Comparison of ENCODE assay signal across 27 cellular contexts in the genomic region with DNA sequence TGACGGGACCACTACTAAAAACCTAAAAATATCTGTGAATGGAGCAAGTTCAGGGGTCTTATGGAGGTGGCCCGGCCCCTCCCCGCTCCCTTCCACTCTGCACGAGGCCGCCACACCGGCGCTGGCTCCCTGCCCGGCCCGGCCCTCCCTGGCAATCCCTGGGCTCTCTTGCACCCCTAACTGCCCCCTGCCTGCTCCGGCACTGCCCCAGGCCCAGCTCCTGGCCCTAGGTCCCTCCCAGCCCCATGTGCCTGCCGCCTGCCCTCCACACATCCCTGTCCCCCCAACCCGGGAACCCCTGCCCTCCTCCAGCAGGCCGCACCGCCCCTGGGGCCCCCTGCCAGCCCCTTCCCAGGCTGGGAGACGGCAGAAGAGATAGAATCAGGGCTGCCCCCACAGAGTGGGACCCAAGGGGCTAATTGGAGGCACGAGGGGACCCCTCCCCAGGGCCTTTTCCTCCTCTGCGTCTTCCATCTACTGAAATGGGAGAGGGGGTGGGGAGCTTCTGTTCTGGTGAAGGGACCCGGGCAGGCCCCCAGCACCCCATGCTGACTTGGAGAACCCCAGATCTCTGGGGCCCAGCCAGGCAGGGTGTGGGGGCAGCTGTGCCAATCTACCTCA. TPM values are rescaled to one million over a fixed set of nuclear protein-coding genes. Genes with fewer than 3 reads are reported as not detected.
A peak's percentile ranks its signal among the peaks of the same experiment; 100 is the strongest.
DNase-seq lines count a peak whose midpoint lies in the region; ATAC-seq and TF ChIP-seq lines count a peak whose summit lies in the region.
"Had no signal": no experiment of that assay in that cellular context is flagged by ENCODE, and none has a peak within 500 bp of the region (broad histone marks: within the 10 kb centered on the region; RNA-seq: fewer than 3 reads in every experiment).

No MANE protein-coding gene starts in this region.

- no peak overlapping the region for H3K4me3 ChIP-seq in right atrium auricular region
- no peak overlapping the region for H3K4me3 ChIP-seq in dorsolateral prefrontal cortex
- H3K4me3 ChIP-seq in stomach: no peak overlapping the region
- H3K4me3 ChIP-seq in brain microvascular endothelial cell (ENCODE audit: low read depth, low read length): no peak overlapping the region
- H3K4me3 ChIP-seq: lower lobe of right lung, PC-9, SJSA1, spleen had no signal

- H3K27ac ChIP-seq in right atrium auricular region (no peak overlapping the region), dorsolateral prefrontal cortex (peak overlapping the region in 30 of 59 donors; percentile 5 to 69 (median 40)), stomach (peak overlapping the region in 3 of 5 donors; percentile 33 to 84 (median 47)), brain microvascular endothelial cell (no peak overlapping the region)
- H3K27ac ChIP-seq: lower lobe of right lung, PC-9, SJSA1, VCaP had no signal

- ATAC-seq in Right ventricle myocardium inferior: no peak
- ATAC-seq: lower lobe of right lung had no signal

- TF ChIP-seq CTCF in right atrium auricular region (IDR thresholded peaks at IDR 0.05) (no peak), dorsolateral prefrontal cortex (IDR thresholded peaks at IDR 0.05 in 54 of 56, conservative IDR thresholded peaks at IDR 0.05 in 2 of 56; ENCODE audit: low read depth in 1 of 56, partially characterized antibody in 56 of 56) (no peak), stomach (IDR thresholded peaks at IDR 0.05) (no peak), brain microvascular endothelial cell (IDR thresholded peaks at IDR 0.05; ENCODE audit: low read depth, low read length, missing control alignments) (no peak)

- TF ChIP-seq POLR2A in stomach (IDR thresholded peaks at IDR 0.05): no peak

- DNase-seq in Right ventricle myocardium inferior (ENCODE audit: missing footprints): peak; percentile 39
- DNase-seq in right atrium auricular region (ENCODE audit: low spot score): no peak
- DNase-seq in dorsolateral prefrontal cortex: no peak
- DNase-seq in stomach: no peak
- DNase-seq in brain microvascular endothelial cell: no peak
- no peak for DNase-seq in RKO (ENCODE audit: low spot score)
- DNase-seq: 8988T; activated CD4-positive, alpha-beta T cell treated with anti-CD3 and anti-CD28 coated beads, Interleukin-2, amount 50 U/mL, for 4 hours; activated CD8-positive, alpha-beta memory T cell treated with anti-CD3 and anti-CD28 coated beads, Interleukin-2, amount 50 U/mL, for 48 hours; activated effector memory CD4-positive, alpha-beta T cell treated with anti-CD3 and anti-CD28 coated beads, Interleukin-2, amount 50 U/mL, for 16 hours; C1 segment of cervical spinal cord; hypothalamus; lower lobe of right lung; NCI-H1092 treated with DMSO at 0.1 percent for 48 hours; NCI-H2029 treated with DMSO at 0.1 percent for 48 hours; occipital lobe; retina; spleen; stimulated activated CD4-positive, alpha-beta T cell treated with anti-CD3 and anti-CD28 coated beads, Interleukin-4, amount 100 ng/mL, for 4 hours; T-helper 2 cell had no signal

- H3K27me3 ChIP-seq in right atrium auricular region: no peaks in the 10 kb centered on the region
- no peaks in the 10 kb centered on the region for H3K27me3 ChIP-seq in dorsolateral prefrontal cortex
- no peaks in the 10 kb centered on the region for H3K27me3 ChIP-seq in stomach
- no peaks in the 10 kb centered on the region for H3K27me3 ChIP-seq in brain microvascular endothelial cell (replicated peaks)
- H3K27me3 ChIP-seq: SJSA1, spleen had no signal

- in situ Hi-C loops in brain microvascular endothelial cell (cut with HindIII; ENCODE audit: low pct_ligation_motif_present, low sequenced_read_pairs): no loop called here

- H3K36me3 ChIP-seq in right atrium auricular region (peaks cover 7% of the 10 kb centered on the region), stomach (peaks cover 45 to 73% (median 50%) of the 10 kb centered on the region in 4 donors), brain microvascular endothelial cell (replicated peaks) (no peaks in the 10 kb centered on the region)

- TF ChIP-seq EP300 in stomach (IDR thresholded peaks at IDR 0.05): no peak

- peaks cover 0 to 11% of the 10 kb centered on the region in 2 donors for H3K4me1 ChIP-seq in right atrium auricular region
- peaks cover 37 to 76% (median 52%) of the 10 kb centered on the region in 4 donors for H3K4me1 ChIP-seq in stomach
- H3K4me1 ChIP-seq: lower lobe of right lung had no signal

- H3K9me3 ChIP-seq in right atrium auricular region (no peaks in the 10 kb centered on the region), stomach (no peaks in the 10 kb centered on the region)
- H3K9me3 ChIP-seq: lower lobe of right lung, SJSA1, spleen had no signal

- 78 to 93% (median 83%) methylated on average over 16 to 18 of the region's 18 CpGs for WGBS in stomach, 5 donors

- intact Hi-C loops in Right ventricle myocardium inferior (cut with DNase I) (no loop called here), dorsolateral prefrontal cortex (cut with DNase I) (loop anchor here in 1 of 2 donors (10.0 kb wide), 1 partner anchor 274 kb away; a partner anchor contains a TSS), stomach (cut with DNase I; ENCODE audit: low total_unique reads) (loop anchor here (5.0 kb wide), 1 partner anchor 102 kb away; no protein-coding TSS in a partner anchor)

RNA-seq across cellular contexts. Expression of a gene that starts 9.3 kb away (rescaled TPM):
- total RNA-seq in Right ventricle myocardium inferior (not detected), right atrium auricular region (not detected), dorsolateral prefrontal cortex (1 to 10 TPM in 25 of 120 experiments, under 1 TPM in 39, not detected in 56; 0.13 to 3.3 (median 0.86) TPM), stomach (not detected)
- polyA plus RNA-seq in stomach: 1 to 10 TPM in 2 of 3 donors, under 1 TPM in 1; 0.88 to 9.8 (median 3.2) TPM
- total RNA-seq: frontal cortex, lower lobe of right lung, occipital lobe, PC-9, SJSA1, urinary bladder had no signal

RNA-seq across cellular contexts. Expression of a gene that starts 19.2 kb away (rescaled TPM):
- total RNA-seq in Right ventricle myocardium inferior: 14.7 TPM
- total RNA-seq in right atrium auricular region: 10 to 100 TPM; 13.7 to 23.9 TPM
- total RNA-seq in dorsolateral prefrontal cortex: 100 to 1,000 TPM in 72 of 120 experiments, 10 to 100 TPM in 48; 54.8 to 180 (median 104) TPM
- total RNA-seq in stomach: 100 to 1,000 TPM in 2 of 5 donors, 10 to 100 TPM in 3; 36.2 to 191 (median 67.0) TPM
- polyA plus RNA-seq in stomach: 100 to 1,000 TPM in 2 of 3 donors, 10 to 100 TPM in 1; 64.5 to 169 (median 101) TPM

RNA-seq across cellular contexts. Expression of a gene that starts 27.6 kb away (rescaled TPM):
- total RNA-seq in Right ventricle myocardium inferior (not detected), right atrium auricular region (not detected), dorsolateral prefrontal cortex (not detected), stomach (under 1 TPM in 1 of 5 donors, not detected in 4; 0.55 TPM)
- 1 to 10 TPM in 2 of 3 donors, under 1 TPM in 1; 0.43 to 3.1 (median 1.6) TPM for polyA plus RNA-seq in stomach
- total RNA-seq: frontal cortex, lower lobe of right lung, occipital lobe, PC-9, SJSA1, subcutaneous adipose tissue, urinary bladder had no signal
- polyA plus RNA-seq: esophagus, urinary bladder had no signal

RNA-seq across cellular contexts. Expression of a gene that starts 47.0 kb away (rescaled TPM):
- total RNA-seq in Right ventricle myocardium inferior (not detected), right atrium auricular region (not detected), dorsolateral prefrontal cortex (not detected), stomach (not detected)
- not detected for polyA plus RNA-seq in stomach
- total RNA-seq: frontal cortex, lower lobe of right lung, occipital lobe, PC-9, SJSA1, spleen, subcutaneous adipose tissue had no signal
- polyA plus RNA-seq: esophagus, urinary bladder had no signal

Comparison
In these comparisons a context has a peak if more than half of its experiments do, and no peak if none do; other contexts are left out.
1. H3K27ac ChIP-seq: peak in dorsolateral prefrontal cortex (30 of 59) and stomach (3 of 5); none in right atrium auricular region (0 of 2) and brain microvascular endothelial cell (single experiment).